9 cellular contexts compared by ENCODE assay signal in the genomic region with DNA sequence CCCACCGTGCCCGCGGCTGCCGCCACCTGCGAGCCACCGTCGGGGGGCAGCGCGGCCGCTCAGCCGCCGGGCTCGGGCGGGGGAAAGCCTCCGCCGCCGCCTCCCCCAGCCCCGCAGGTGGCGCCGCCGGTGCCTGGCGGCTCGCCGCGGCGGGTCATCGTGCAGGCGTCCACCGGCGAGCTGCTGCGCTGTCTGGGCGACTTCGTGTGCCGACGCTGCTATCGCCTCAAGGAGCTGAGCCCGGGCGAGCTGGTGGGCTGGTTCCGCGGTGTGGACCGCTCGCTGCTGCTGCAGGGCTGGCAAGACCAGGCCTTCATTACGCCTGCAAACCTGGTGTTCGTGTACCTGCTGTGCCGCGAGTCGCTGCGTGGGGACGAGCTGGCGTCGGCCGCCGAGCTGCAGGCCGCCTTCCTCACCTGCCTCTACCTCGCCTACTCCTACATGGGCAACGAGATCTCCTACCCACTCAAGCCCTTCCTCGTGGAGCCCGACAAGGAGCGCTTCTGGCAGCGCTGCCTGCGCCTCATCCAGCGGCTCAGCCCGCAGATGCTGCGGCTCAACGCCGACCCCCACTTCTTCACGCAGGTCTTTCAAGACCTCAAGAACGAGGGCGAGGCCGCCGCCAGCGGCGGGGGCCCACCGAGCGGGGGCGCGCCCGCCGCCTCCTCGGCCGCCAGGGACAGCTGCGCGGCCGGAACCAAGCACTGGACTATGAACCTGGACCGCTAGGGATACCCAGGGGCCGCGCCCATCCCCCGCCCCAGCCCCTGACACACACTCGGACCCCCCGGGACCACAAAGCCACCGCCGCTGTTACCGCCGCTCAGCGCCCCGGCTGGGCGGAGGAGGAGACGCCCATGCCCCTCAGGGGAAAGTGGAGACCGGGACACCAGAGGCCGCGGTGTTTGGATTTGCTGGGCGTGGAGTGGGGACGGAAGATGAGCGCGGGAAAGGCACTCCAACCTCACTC. TPM values are rescaled to one million over a fixed set of nuclear protein-coding genes. Genes with fewer than 3 reads are reported as not detected.
DNase-seq lines count a peak whose midpoint lies in the region; ATAC-seq and TF ChIP-seq lines count a peak whose summit lies in the region.
"Had no signal": no experiment of that assay in that cellular context is flagged by ENCODE, and none has a peak within 500 bp of the region (broad histone marks: within the 10 kb centered on the region; RNA-seq: fewer than 3 reads in every experiment).

No MANE protein-coding gene starts in this region.

- H3K27me3 Mint-ChIP-seq in activated CD8-positive, alpha-beta memory T cell treated with anti-CD3 and anti-CD28 coated beads, Interleukin-2, amount 10 ng/mL, durations not matched to agents 7 days and 5 days, result peaks cover 77% of the 10 kb centered on the region

- no peak overlapping the region for H3K27ac ChIP-seq in lower lobe of right lung

- DNase-seq in activated CD8-positive, alpha-beta memory T cell treated with anti-CD3 and anti-CD28 coated beads, Interleukin-2, amount 10 ng/mL, durations not matched to agents 7 days and 5 days, result peak; percentile 35
- no peak for DNase-seq in activated CD8-positive, alpha-beta memory T cell treated with anti-CD3 and anti-CD28 coated beads, Interleukin-2, amount 50 U/mL, for 48 hours
- peak; percentile 74 for DNase-seq in NCI-H748 (lab: John Stamatoyannopoulos, UW; ENCODE audit: unreplicated experiment)
- no peak for DNase-seq in stimulated activated effector memory CD8-positive, alpha-beta T cell treated with anti-CD3 and anti-CD28 coated beads, Interleukin-12 subunit alpha, Interleukin-12 subunit beta, amount 100 ng/mL, for 72 hours (ENCODE audit: low spot score in 2 of 2)
- DNase-seq in NAMALWA (ENCODE audit: low spot score), result no peak
- DNase-seq in T-helper 2 cell, result no peak
- no peak for DNase-seq in lower lobe of right lung
- DNase-seq: AML-193 had no signal

- H3K27ac Mint-ChIP-seq in activated CD8-positive, alpha-beta memory T cell treated with anti-CD3 and anti-CD28 coated beads, Interleukin-2, amount 10 ng/mL, durations not matched to agents 7 days and 5 days, result no peak overlapping the region
- no peak overlapping the region for H3K27ac Mint-ChIP-seq in stimulated activated effector memory CD8-positive, alpha-beta T cell treated with anti-CD3 and anti-CD28 coated beads, Interleukin-12 subunit alpha, Interleukin-12 subunit beta, amount 100 ng/mL, for 72 hours

- CTCF ChIA-PET in activated CD8-positive, alpha-beta memory T cell treated with anti-CD3 and anti-CD28 coated beads, Interleukin-2, amount 10 ng/mL, durations not matched to agents 7 days and 5 days (lab: Charles Lee), result interaction anchor here (0.6 to 2.1 kb wide), 2 partner anchors 20 to 21 kb away, joined by 3 to 9 read pairs; no protein-coding TSS in a partner anchor

- H3K4me3 Mint-ChIP-seq in activated CD8-positive, alpha-beta memory T cell treated with anti-CD3 and anti-CD28 coated beads, Interleukin-2, amount 10 ng/mL, durations not matched to agents 7 days and 5 days, result peak overlapping the region; percentile 9
- peak overlapping the region; percentile 61 for H3K4me3 Mint-ChIP-seq in stimulated activated effector memory CD8-positive, alpha-beta T cell treated with anti-CD3 and anti-CD28 coated beads, Interleukin-12 subunit alpha, Interleukin-12 subunit beta, amount 100 ng/mL, for 72 hours

- no peaks in the 10 kb centered on the region for H3K4me1 ChIP-seq in endocrine pancreas (ENCODE audit: control insufficient read depth, insufficient read depth, low read length)
- H3K4me1 ChIP-seq in lower lobe of right lung, result peaks cover 8% of the 10 kb centered on the region

- ATAC-seq in activated CD8-positive, alpha-beta memory T cell treated with anti-CD3 and anti-CD28 coated beads, Interleukin-2, amount 10 ng/mL, durations not matched to agents 7 days and 5 days, result no peak
- no peak for ATAC-seq in stimulated activated effector memory CD8-positive, alpha-beta T cell treated with anti-CD3 and anti-CD28 coated beads, Interleukin-12 subunit alpha, Interleukin-12 subunit beta, amount 100 ng/mL, for 72 hours
- ATAC-seq in lower lobe of right lung, result no peak

- H3K27me3 ChIP-seq in endocrine pancreas (ENCODE audit: control insufficient read depth, insufficient read depth, low read length) (no peaks in the 10 kb centered on the region), lower lobe of right lung (ENCODE audit: low read depth) (peaks cover 82% of the 10 kb centered on the region)

- H3K36me3 Mint-ChIP-seq in activated CD8-positive, alpha-beta memory T cell treated with anti-CD3 and anti-CD28 coated beads, Interleukin-2, amount 10 ng/mL, durations not matched to agents 7 days and 5 days, result peaks cover 4% of the 10 kb centered on the region
- H3K36me3 Mint-ChIP-seq in stimulated activated effector memory CD8-positive, alpha-beta T cell treated with anti-CD3 and anti-CD28 coated beads, Interleukin-12 subunit alpha, Interleukin-12 subunit beta, amount 100 ng/mL, for 72 hours, result peaks cover 6% of the 10 kb centered on the region

- H3K4me3 ChIP-seq in endocrine pancreas (ENCODE audit: control insufficient read depth, insufficient read depth, low read length), result peak overlapping the region; percentile 87
- H3K4me3 ChIP-seq in lower lobe of right lung, result no peak overlapping the region

- H3K9me3 ChIP-seq in endocrine pancreas (ENCODE audit: control insufficient read depth, low read length), result no peaks in the 10 kb centered on the region
- no peaks in the 10 kb centered on the region for H3K9me3 ChIP-seq in lower lobe of right lung

- no peak for TF ChIP-seq CTCF in lower lobe of right lung (IDR thresholded peaks at IDR 0.05)

- peaks cover 12% of the 10 kb centered on the region for H3K4me1 Mint-ChIP-seq in activated CD8-positive, alpha-beta memory T cell treated with anti-CD3 and anti-CD28 coated beads, Interleukin-2, amount 10 ng/mL, durations not matched to agents 7 days and 5 days
- H3K4me1 Mint-ChIP-seq in stimulated activated effector memory CD8-positive, alpha-beta T cell treated with anti-CD3 and anti-CD28 coated beads, Interleukin-12 subunit alpha, Interleukin-12 subunit beta, amount 100 ng/mL, for 72 hours, result peaks cover 15% of the 10 kb centered on the region

- H3K9ac ChIP-seq in endocrine pancreas (ENCODE audit: control insufficient read depth, insufficient read depth, low read length), result peak overlapping the region; percentile 85

- H3K9me3 Mint-ChIP-seq in activated CD8-positive, alpha-beta memory T cell treated with anti-CD3 and anti-CD28 coated beads, Interleukin-2, amount 10 ng/mL, durations not matched to agents 7 days and 5 days (ENCODE audit: low read depth), result no peaks in the 10 kb centered on the region
- H3K9me3 Mint-ChIP-seq in stimulated activated effector memory CD8-positive, alpha-beta T cell treated with anti-CD3 and anti-CD28 coated beads, Interleukin-12 subunit alpha, Interleukin-12 subunit beta, amount 100 ng/mL, for 72 hours, result no peaks in the 10 kb centered on the region

- H3K36me3 ChIP-seq in endocrine pancreas (ENCODE audit: control insufficient read depth, insufficient read depth, low read length), result no peaks in the 10 kb centered on the region
- no peaks in the 10 kb centered on the region for H3K36me3 ChIP-seq in lower lobe of right lung

- intact Hi-C loops in lower lobe of right lung (cut with DNase I), result no loop called here

RNA-seq across cellular contexts. Expression of a gene that starts 1.0 kb away (rescaled TPM):
- total RNA-seq in activated CD8-positive, alpha-beta memory T cell treated with anti-CD3 and anti-CD28 coated beads, Interleukin-2, amount 10 ng/mL, durations not matched to agents 7 days and 5 days, result not detected
- not detected for total RNA-seq in lower lobe of right lung

RNA-seq across cellular contexts. Expression of a gene that starts 24.5 kb away (rescaled TPM):
- total RNA-seq in activated CD8-positive, alpha-beta memory T cell treated with anti-CD3 and anti-CD28 coated beads, Interleukin-2, amount 10 ng/mL, durations not matched to agents 7 days and 5 days, result not detected
- not detected for total RNA-seq in lower lobe of right lung

RNA-seq across cellular contexts. Expression of a gene that starts 32.7 kb away (rescaled TPM):
- not detected for total RNA-seq in activated CD8-positive, alpha-beta memory T cell treated with anti-CD3 and anti-CD28 coated beads, Interleukin-2, amount 10 ng/mL, durations not matched to agents 7 days and 5 days
- not detected for total RNA-seq in lower lobe of right lung

Comparison
In these comparisons a context has a peak if more than half of its experiments do, and no peak if none do; other contexts are left out.
1. DNase-seq: peak in activated CD8-positive, alpha-beta memory T cell treated with anti-CD3 and anti-CD28 coated beads, Interleukin-2, amount 10 ng/mL, durations not matched to agents 7 days and 5 days (single experiment) and NCI-H748 (single experiment); none in activated CD8-positive, alpha-beta memory T cell treated with anti-CD3 and anti-CD28 coated beads, Interleukin-2, amount 50 U/mL, for 48 hours (single experiment), stimulated activated effector memory CD8-positive, alpha-beta T cell treated with anti-CD3 and anti-CD28 coated beads, Interleukin-12 subunit alpha, Interleukin-12 subunit beta, amount 100 ng/mL, for 72 hours (0 of 2), NAMALWA (single experiment), T-helper 2 cell (0 of 5) and lower lobe of right lung (single experiment).